ENCODE assay signal across 1 cellular context in the genomic region with DNA sequence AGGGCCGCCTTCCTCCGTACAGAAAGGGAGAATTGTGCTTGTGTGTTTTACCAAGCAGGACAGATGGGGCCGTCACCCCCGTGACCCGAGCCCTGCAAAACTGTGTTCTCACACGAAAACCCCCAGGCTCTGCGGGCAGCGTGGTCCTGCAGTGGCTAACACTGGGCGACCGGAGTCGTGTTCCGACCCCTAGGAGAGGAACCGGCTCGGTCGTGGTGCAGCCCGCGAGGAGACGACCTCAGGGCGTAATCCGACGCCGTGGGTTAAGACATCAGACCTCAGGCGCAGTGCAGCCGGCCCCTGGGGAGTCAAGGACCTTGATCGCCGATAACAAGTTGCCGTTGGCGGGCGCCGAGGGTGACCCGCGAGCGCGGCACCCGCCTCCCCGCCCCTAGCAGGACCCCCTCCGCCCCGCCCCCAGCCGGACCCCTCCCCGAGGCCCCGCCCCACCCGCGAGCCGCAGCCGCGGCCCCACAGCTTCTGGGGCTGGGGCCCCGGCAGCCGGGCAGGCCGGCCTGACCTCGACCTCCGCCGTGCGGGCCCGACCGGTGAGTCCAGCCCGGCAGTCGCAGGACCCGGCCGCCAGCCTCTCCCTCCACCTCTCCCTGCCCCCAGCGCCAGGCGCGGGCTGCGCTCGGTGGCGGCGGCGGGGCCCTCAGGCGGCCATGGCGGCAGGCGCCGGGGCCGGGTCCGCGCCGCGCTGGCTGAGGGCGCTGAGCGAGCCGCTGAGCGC.
A peak's percentile ranks its signal among the peaks of the same experiment; 100 is the strongest.
TF ChIP-seq lines count a peak whose summit lies in the region.

A gene (plus strand): TSS at position 444 of the 733 bp plus-strand sequence. CDS start 222 bp downstream, at position 666.

TF ChIP-seq in GM12878, 131 proteins besides CTCF, POLR2A, EP300 and RAD21 (continued from another document):
- TF ChIP-seq, protein P1, sequence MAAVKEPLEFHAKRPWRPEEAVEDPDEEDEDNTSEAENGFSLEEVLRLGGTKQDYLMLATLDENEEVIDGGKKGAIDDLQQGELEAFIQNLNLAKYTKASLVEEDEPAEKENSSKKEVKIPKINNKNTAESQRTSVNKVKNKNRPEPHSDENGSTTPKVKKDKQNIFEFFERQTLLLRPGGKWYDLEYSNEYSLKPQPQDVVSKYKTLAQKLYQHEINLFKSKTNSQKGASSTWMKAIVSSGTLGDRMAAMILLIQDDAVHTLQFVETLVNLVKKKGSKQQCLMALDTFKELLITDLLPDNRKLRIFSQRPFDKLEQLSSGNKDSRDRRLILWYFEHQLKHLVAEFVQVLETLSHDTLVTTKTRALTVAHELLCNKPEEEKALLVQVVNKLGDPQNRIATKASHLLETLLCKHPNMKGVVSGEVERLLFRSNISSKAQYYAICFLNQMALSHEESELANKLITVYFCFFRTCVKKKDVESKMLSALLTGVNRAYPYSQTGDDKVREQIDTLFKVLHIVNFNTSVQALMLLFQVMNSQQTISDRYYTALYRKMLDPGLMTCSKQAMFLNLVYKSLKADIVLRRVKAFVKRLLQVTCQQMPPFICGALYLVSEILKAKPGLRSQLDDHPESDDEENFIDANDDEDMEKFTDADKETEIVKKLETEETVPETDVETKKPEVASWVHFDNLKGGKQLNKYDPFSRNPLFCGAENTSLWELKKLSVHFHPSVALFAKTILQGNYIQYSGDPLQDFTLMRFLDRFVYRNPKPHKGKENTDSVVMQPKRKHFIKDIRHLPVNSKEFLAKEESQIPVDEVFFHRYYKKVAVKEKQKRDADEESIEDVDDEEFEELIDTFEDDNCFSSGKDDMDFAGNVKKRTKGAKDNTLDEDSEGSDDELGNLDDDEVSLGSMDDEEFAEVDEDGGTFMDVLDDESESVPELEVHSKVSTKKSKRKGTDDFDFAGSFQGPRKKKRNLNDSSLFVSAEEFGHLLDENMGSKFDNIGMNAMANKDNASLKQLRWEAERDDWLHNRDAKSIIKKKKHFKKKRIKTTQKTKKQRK (IDR thresholded peaks at IDR 0.05; ENCODE audit: low read depth, low read length): no peak
- TF ChIP-seq YY1 (IDR thresholded peaks at IDR 0.05; ENCODE audit: low read depth, low read length): peak; percentile 88
- no peak for TF ChIP-seq POU2F2 (IDR thresholded peaks at IDR 0.05; ENCODE audit: borderline replicate concordance, low read depth, low read length)
- TF ChIP-seq KLF5 (IDR thresholded peaks at IDR 0.05; ENCODE audit: partially characterized antibody): no peak
- TF ChIP-seq MEF2B (IDR thresholded peaks at IDR 0.05; ENCODE audit: partially characterized antibody, poor library complexity, severe bottlenecking): peak; percentile 60
- TF ChIP-seq NFXL1 (IDR thresholded peaks at IDR 0.05; ENCODE audit: borderline replicate concordance): no peak
- TF ChIP-seq BHLHE40 (IDR thresholded peaks at IDR 0.05; ENCODE audit: borderline replicate concordance in 1 of 2, low read depth in 2 of 2, low read length in 1 of 2): peak in 1 of 2 experiments; percentile 26; a peak in 1 of 4 replicates
